In genomic region chr5:165903835-165904234, GRCh38 we compare ENCODE assay signal across 8 cellular contexts.
"Had no signal": no experiment of that assay in that cellular context is flagged by ENCODE, and none has a peak within 500 bp of the region (broad histone marks: within the 10 kb centered on the region; RNA-seq: fewer than 3 reads in every experiment).

No MANE protein-coding gene starts in this region.

- ATAC-seq: GM12878 had no signal

- DNase-seq: GDM1, GF-D8 had no signal

- FAIRE-seq: G401.6, GM12878, GM12891, GM12892, GM18507, GM19239 had no signal

- H3K4me3 ChIP-seq: GM12878 had no signal
